ENCODE assay signal across 24 cellular contexts in genomic region chr9:77805810-77806209, GRCh38.
"Had no signal": no experiment of that assay in that cellular context is flagged by ENCODE, and none has a peak within 500 bp of the region (broad histone marks: within the 10 kb centered on the region; RNA-seq: fewer than 3 reads in every experiment).

No MANE protein-coding gene starts in this region.

- H3K27me3 ChIP-seq: ascending aorta, dorsolateral prefrontal cortex had no signal

- ATAC-seq: activated CD4-positive, CD25-positive, alpha-beta regulatory T cell treated with anti-CD3 and anti-CD28 coated beads, Interleukin-2, amount 50 U/mL, for 24 hours; activated CD8-positive, alpha-beta T cell treated with anti-CD3 and anti-CD28 coated beads for 36 hours; activated T-cell treated with anti-CD3 and anti-CD28 coated beads, Interleukin-2, amount 50 U/mL, for 4 hours; activated T-helper 17 cell treated with anti-CD3 and anti-CD28 coated beads, Interleukin-2, amount 50 U/mL, for 72 hours; esophagus mucosa had no signal

- H3K4me3 ChIP-seq: ascending aorta, coronary artery, dorsolateral prefrontal cortex had no signal

- H3K4me1 ChIP-seq: ascending aorta had no signal

- H3K36me3 ChIP-seq: ascending aorta, WERI-Rb-1 had no signal

- H3K9me3 ChIP-seq: ascending aorta had no signal

- H3K27ac ChIP-seq: ascending aorta, coronary artery, WERI-Rb-1 had no signal

- DNase-seq: activated B cell treated with CpG ODN at 0.5 μM for 24 hours; activated CD4-positive, alpha-beta T cell treated with anti-CD3 and anti-CD28 coated beads for 48 hours; activated CD4-positive, alpha-beta T cell treated with anti-CD3 and anti-CD28 coated beads, Interleukin-2, amount 50 U/mL, for 1 hour; activated CD4-positive, alpha-beta T cell treated with anti-CD3 and anti-CD28 coated beads, Interleukin-2, amount 50 U/mL, for 48 hours; activated CD8-positive, alpha-beta memory T cell treated with anti-CD3 and anti-CD28 coated beads for 24 hours; activated CD8-positive, alpha-beta T cell treated with anti-CD3 and anti-CD28 coated beads for 36 hours; activated effector memory CD4-positive, alpha-beta T cell treated with Interleukin-2 at 50 U/mL for 16 hours; activated gamma-delta T cell treated with Interleukin-2 at 50 U/mL for 16 hours; activated naive CD4-positive, alpha-beta T cell treated with Interleukin-2 at 50 U/mL for 16 hours; activated naive CD8-positive, alpha-beta T cell treated with anti-CD3 and anti-CD28 coated beads, Interleukin-2, amount 10 ng/mL, durations not matched to agents 7 days and 5 days; activated T-cell treated with anti-CD3 and anti-CD28 coated beads, Interleukin-2, amount 50 U/mL, for 4 hours; dorsolateral prefrontal cortex; effector memory CD4-positive, alpha-beta T cell; endodermal cell; foreskin fibroblast; head of caudate nucleus; hippocampal formation; T1000; WERI-Rb-1 had no signal
